ENCODE assay signal across 28 cellular contexts in genomic region chr4:119321921-119322687, GRCh38. TPM values are rescaled to one million over a fixed set of nuclear protein-coding genes. Genes with fewer than 3 reads are reported as not detected.
DNase-seq lines count a peak whose midpoint lies in the region; ATAC-seq and TF ChIP-seq lines count a peak whose summit lies in the region.
"Had no signal": no experiment of that assay in that cellular context is flagged by ENCODE, and none has a peak within 500 bp of the region (broad histone marks: within the 10 kb centered on the region; RNA-seq: fewer than 3 reads in every experiment).

TSS of gene FABP2 (minus strand) at chr4:119322138. CDS start at chr4:119322102, 36 bp downstream.

- H3K27me3 ChIP-seq in colonic mucosa (no peaks in the 10 kb centered on the region), smooth muscle cell (ENCODE audit: low read depth) (peaks cover 5% of the 10 kb centered on the region), neuronal stem cell (ENCODE audit: control insufficient read depth in 3 of 3, insufficient read depth in 3 of 3, low read depth in 1 of 3, low read length in 3 of 3) (no peaks in the 10 kb centered on the region)
- H3K27me3 ChIP-seq: SJCRH30 had no signal

- POLR2A ChIA-PET in HEK293 (lab: Yijun Ruan, JAX) = no interaction called here

- H3K4ac ChIP-seq in neuronal stem cell (ENCODE audit: low read length) = no peak within 1 kb of the TSS

- 85% methylated on average over 6 of the region's 6 CpGs for WGBS in smooth muscle cell (ENCODE audit: low lambda C conversion rate)
- no CpG with 5 or more reads among the region's 6 CpGs for WGBS in neuronal stem cell (ENCODE audit: extremely low coverage in 2 of 2, insufficient read length in 2 of 2, insufficient replicate concordance in 1 of 2), 2 donors

- no peak within 1 kb of the TSS for H2BK5ac ChIP-seq in neuronal stem cell (ENCODE audit: low read length)

- H2AFZ ChIP-seq in smooth muscle cell (ENCODE audit: low read depth) (no peak within 1 kb of the TSS), neuronal stem cell (ENCODE audit: low read length) (no peak within 1 kb of the TSS)

- H4K91ac ChIP-seq in neuronal stem cell (ENCODE audit: low read depth, low read length, poor library complexity) = no peak within 1 kb of the TSS

- H2BK12ac ChIP-seq in neuronal stem cell (ENCODE audit: low read length) = no peak within 1 kb of the TSS

- H3F3A ChIP-seq in smooth muscle cell (ENCODE audit: low read depth) = no peaks in the 10 kb centered on the region

- no peak within 1 kb of the TSS for H2BK15ac ChIP-seq in neuronal stem cell (ENCODE audit: low read length)

- ATAC-seq in mucosa of descending colon = peak; percentile 92
- ATAC-seq: PC-3, Right ventricle myocardium inferior had no signal

- no peaks in the 10 kb centered on the region for H3K79me1 ChIP-seq in neuronal stem cell (ENCODE audit: low read depth, low read length)

- H3K4me1 ChIP-seq in HEK293 (ENCODE audit: control insufficient read depth, insufficient read depth, low read length) (no peaks in the 10 kb centered on the region), colonic mucosa (no peaks in the 10 kb centered on the region), mucosa of descending colon (ENCODE audit: low read depth) (peaks cover 11% of the 10 kb centered on the region), smooth muscle cell (ENCODE audit: low read depth) (no peaks in the 10 kb centered on the region), neuronal stem cell (ENCODE audit: control insufficient read depth in 2 of 2, insufficient read depth in 1 of 2, low read depth in 1 of 2, low read length in 2 of 2) (no peaks in the 10 kb centered on the region)
- H3K4me1 ChIP-seq: BE2C, HAP-1, SJCRH30 had no signal

- no peak within 1 kb of the TSS for H4K8ac ChIP-seq in neuronal stem cell (ENCODE audit: low read depth, low read length)

- H3K4me3 ChIP-seq in HEK293 (ENCODE audit: low read depth, low read length) (no peak within 1 kb of the TSS), colonic mucosa (peak within 1 kb of the TSS; percentile 31), mucosa of descending colon (no peak within 1 kb of the TSS), smooth muscle cell (peak within 1 kb of the TSS; percentile 15), neuronal stem cell (ENCODE audit: low read length in 2 of 2) (no peak within 1 kb of the TSS)
- H3K4me3 ChIP-seq: HAP-1, SJCRH30 had no signal

- H4K20me1 ChIP-seq in smooth muscle cell (ENCODE audit: low read depth) = no peaks in the 10 kb centered on the region

- no peak for TF ChIP-seq CTCF in HEK293 (tag by site-specific recombination; IDR thresholded peaks at IDR 0.05)
- no peak for TF ChIP-seq CTCF in colonic mucosa (IDR thresholded peaks at IDR 0.05)
- TF ChIP-seq CTCF in mucosa of descending colon (IDR thresholded peaks at IDR 0.05) = no peak
- TF ChIP-seq CTCF in smooth muscle cell (IDR thresholded peaks at IDR 0.05; ENCODE audit: borderline replicate concordance, insufficient read depth, poor library complexity, severe bottlenecking) = no peak

- CTCF ChIA-PET in HEK293 (lab: Yijun Ruan, JAX) = no interaction called here

- H2BK120ac ChIP-seq in neuronal stem cell (ENCODE audit: low read depth, low read length) = no peak within 1 kb of the TSS

- H3K4me2 ChIP-seq in smooth muscle cell (no peak within 1 kb of the TSS), neuronal stem cell (ENCODE audit: insufficient read depth, low read length, poor library complexity, severe bottlenecking) (no peak within 1 kb of the TSS)

- no peak within 1 kb of the TSS for H3K14ac ChIP-seq in neuronal stem cell (ENCODE audit: low read length)

- DNase-seq in colonic mucosa (no peak), mucosa of descending colon (peak in 1 of 3 donors; percentile 10), smooth muscle cell (lab: John Stamatoyannopoulos, UW; ENCODE audit: unreplicated experiment) (no peak), NCI-H345 (lab: John Stamatoyannopoulos, UW) (no peak), NCI-H510A treated with DMSO at 0.1 percent for 48 hours (lab: John Stamatoyannopoulos, UW) (no peak), neuronal stem cell (ENCODE audit: low spot score) (no peak)
- DNase-seq: BE2C; CD8-positive, alpha-beta memory T cell; DMS 273 treated with DMSO at 0.1 percent for 48 hours; DMS79; GF-D8; GOT3; KBM-7; NCI-H1048; NCI-H1417; NCI-H1694; NCI-H2081; NCI-H2171 treated with DMSO at 0.1 percent for 48 hours; NCI-H524 treated with DMSO at 0.1 percent for 48 hours; NCI-H774; PC-3; SJCRH30 had no signal

- H3K9me3 ChIP-seq in HEK293 (ENCODE audit: control insufficient read depth, insufficient read depth, low read depth, low read length) (no peaks in the 10 kb centered on the region), colonic mucosa (no peaks in the 10 kb centered on the region), mucosa of descending colon (no peaks in the 10 kb centered on the region), smooth muscle cell (replicated peaks; ENCODE audit: low read depth) (no peaks in the 10 kb centered on the region), neuronal stem cell (replicated peaks in 1 of 2; ENCODE audit: control insufficient read depth in 2 of 2, insufficient read depth in 1 of 2, low read depth in 1 of 2, low read length in 2 of 2) (no peaks in the 10 kb centered on the region)
- H3K9me3 ChIP-seq: BE2C, HAP-1 had no signal

- peak within 1 kb of the TSS in 1 of 2 donors; percentile 6 for H3K9ac ChIP-seq in colonic mucosa (ENCODE audit: low read depth in 2 of 2, low read length in 2 of 2)
- H3K9ac ChIP-seq in smooth muscle cell (ENCODE audit: low read depth) = no peak within 1 kb of the TSS
- no peak within 1 kb of the TSS for H3K9ac ChIP-seq in neuronal stem cell (ENCODE audit: low read depth, low read length, poor library complexity)

- H3K18ac ChIP-seq in neuronal stem cell (ENCODE audit: low read length) = no peak within 1 kb of the TSS

- H3K79me2 ChIP-seq in smooth muscle cell (ENCODE audit: low read depth) = no peaks in the 10 kb centered on the region

- no peaks in the 10 kb centered on the region for H3K36me3 ChIP-seq in HEK293 (ENCODE audit: control insufficient read depth in 2 of 2, insufficient read depth in 1 of 2, low read length in 2 of 2)
- no peaks in the 10 kb centered on the region for H3K36me3 ChIP-seq in colonic mucosa
- no peaks in the 10 kb centered on the region for H3K36me3 ChIP-seq in mucosa of descending colon (ENCODE audit: low read depth)
- H3K36me3 ChIP-seq in smooth muscle cell (ENCODE audit: low read depth) = no peaks in the 10 kb centered on the region
- no peaks in the 10 kb centered on the region for H3K36me3 ChIP-seq in neuronal stem cell (replicated peaks in 1 of 2; ENCODE audit: control insufficient read depth in 2 of 2, insufficient read depth in 2 of 2, low read length in 2 of 2)
- H3K36me3 ChIP-seq: BE2C, HAP-1, SJCRH30 had no signal

- H3K27ac ChIP-seq in HEK293 (ENCODE audit: extremely low read depth, low read depth, low read length) (no peak within 1 kb of the TSS), colonic mucosa (peak within 1 kb of the TSS; percentile 51), smooth muscle cell (ENCODE audit: low read depth) (no peak within 1 kb of the TSS), neuronal stem cell (replicated peaks; ENCODE audit: low read length) (no peak within 1 kb of the TSS)
- H3K27ac ChIP-seq: 22Rv1, SJCRH30 had no signal

- intact Hi-C loops in colonic mucosa (cut with DNase I) (no loop called here), mucosa of descending colon (cut with DNase I, micrococcal nuclease) (no loop called here)

- no peak within 1 kb of the TSS for H2AK5ac ChIP-seq in neuronal stem cell (ENCODE audit: low read depth, low read length)

- H3K23ac ChIP-seq in neuronal stem cell (ENCODE audit: low read depth, low read length, poor library complexity) = no peak within 1 kb of the TSS

TF ChIP-seq in HEK293, 187 proteins besides CTCF, POLR2A, EP300 and RAD21 (continues in another document):
- peak; percentile 63; the same call in 1 of the 2 replicates for TF ChIP-seq ZNF843 (tag by site-specific recombination; IDR thresholded peaks at IDR 0.05)
- TF ChIP-seq HOXA7 (CRISPR knock-in tag; IDR thresholded peaks at IDR 0.05; ENCODE audit: borderline replicate concordance) = no peak
- TF ChIP-seq ZBTB49 (tag by site-specific recombination; IDR thresholded peaks at IDR 0.05; ENCODE audit: low read depth) = no peak
- TF ChIP-seq PRDM1 (tag by site-specific recombination; IDR thresholded peaks at IDR 0.05) = no peak
- TF ChIP-seq ZNF394 (tag by site-specific recombination; IDR thresholded peaks at IDR 0.05; ENCODE audit: borderline replicate concordance) = no peak
- peak; percentile 67 for TF ChIP-seq FEZF1 (tag by site-specific recombination; IDR thresholded peaks at IDR 0.05)
- peak; percentile 45 for TF ChIP-seq SP7 (tag by site-specific recombination; IDR thresholded peaks at IDR 0.05)

RNA-seq across cellular contexts. Expression of gene FABP2, which starts in this region (rescaled TPM):
- total RNA-seq in colonic mucosa (10 to 100 TPM; 36.3 to 70.4 TPM), mucosa of descending colon (10 to 100 TPM; 12.1 to 48.6 (median 39.7) TPM), smooth muscle cell (not detected in 2 replicates)
- polyA plus RNA-seq in smooth muscle cell = 0.13 TPM in 1 of 2 replicates, not detected in the other
- not detected for polyA plus RNA-seq in neuronal stem cell (2013, experiment 1 of 2)
- polyA plus RNA-seq in neuronal stem cell (2013, experiment 2 of 2) = not detected
- total RNA-seq: CD8-positive, alpha-beta memory T cell; PC-3; Right ventricle myocardium inferior; RPMI7951; SJCRH30 had no signal
- polyA plus RNA-seq: CD14-positive monocyte; CD8-positive, alpha-beta memory T cell had no signal

Comparison
In these comparisons a context has a peak if more than half of its experiments do, and no peak if none do; other contexts are left out.
1. RNA of gene FABP2 (total RNA-seq): 36.3 to 70.4 TPM in colonic mucosa and 12.1 to 48.6 TPM in mucosa of descending colon; not detected in smooth muscle cell; every median in the first group is over 10 times any median in the second.
2. H3K4me3 ChIP-seq: peak in colonic mucosa (single experiment) and smooth muscle cell (single experiment); none in HEK293 (single experiment), mucosa of descending colon (single experiment) and neuronal stem cell (0 of 2).